In the genomic region with DNA sequence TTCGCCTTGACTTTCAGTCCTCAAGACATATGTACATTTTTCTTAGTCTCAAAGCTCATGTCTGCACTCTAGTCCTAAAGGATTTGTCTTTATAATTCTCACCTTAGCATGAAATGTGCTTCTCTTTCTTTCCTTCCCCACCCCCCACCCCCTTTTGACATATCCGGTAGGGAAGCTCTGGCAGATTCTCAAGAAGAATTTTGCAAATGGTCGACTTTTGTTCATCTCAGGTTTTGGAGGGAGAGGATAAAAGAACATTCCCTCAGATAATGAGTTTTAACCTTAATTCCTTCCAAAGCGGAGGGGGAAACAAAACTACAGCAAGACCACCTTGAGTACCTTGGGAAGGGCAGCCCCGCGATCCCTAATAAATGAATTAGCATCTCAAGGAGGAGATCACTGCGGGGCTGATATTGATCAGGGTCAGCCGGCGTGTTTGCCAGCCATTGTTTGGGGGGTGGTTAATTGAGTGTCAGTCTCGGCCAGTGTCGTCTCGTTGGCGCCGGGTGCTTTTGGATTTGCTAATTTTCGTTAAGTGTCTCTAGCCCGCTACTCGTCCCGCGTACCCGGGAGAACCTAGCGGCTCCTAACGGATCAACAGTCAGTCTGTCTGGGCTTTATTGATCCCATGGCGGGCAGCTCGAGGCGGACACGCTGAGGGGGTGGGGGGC, we compare ENCODE assay signal across 8 cellular contexts. TPM values are rescaled to one million over a fixed set of nuclear protein-coding genes. Genes with fewer than 3 reads are reported as not detected.
A peak's percentile ranks its signal among the peaks of the same experiment; 100 is the strongest.
DNase-seq lines count a peak whose midpoint lies in the region; ATAC-seq and TF ChIP-seq lines count a peak whose summit lies in the region.

No MANE protein-coding gene starts in this region.

- H3K4me1 ChIP-seq in mammary epithelial cell (ENCODE audit: insufficient read depth, low read length) (peaks cover 27% of the 10 kb centered on the region), left lung (peaks cover 9 to 39% of the 10 kb centered on the region in 2 donors), stomach smooth muscle (ENCODE audit: control insufficient read depth, insufficient read depth, low read length) (peaks cover 26% of the 10 kb centered on the region)

- H4K20me1 ChIP-seq in mammary epithelial cell (ENCODE audit: insufficient read depth, low read length): no peaks in the 10 kb centered on the region

- ATAC-seq in left lung (peak; percentile 1), GM19452 (IDR thresholded peaks at IDR 0.05; ENCODE audit: unreplicated experiment) (no peak)

- 43% methylated on average over 9 of the region's 26 CpGs for WGBS in mammary epithelial cell (ENCODE audit: low coverage, missing lambda C conversion rate)

- peak overlapping the region; percentile 65 for H2AFZ ChIP-seq in mammary epithelial cell (ENCODE audit: low read depth, low read length)

- H3K9me3 ChIP-seq in mammary epithelial cell (replicated peaks; ENCODE audit: insufficient read depth, low read length) (no peaks in the 10 kb centered on the region), left lung (no peaks in the 10 kb centered on the region), stomach smooth muscle (ENCODE audit: control insufficient read depth in 2 of 2, low read length in 2 of 2) (no peaks in the 10 kb centered on the region)

- dilution Hi-C loops in mammary epithelial cell (cut with HindIII; ENCODE audit: low sequenced_read_pairs): no loop called here

- H3K36me3 ChIP-seq in mammary epithelial cell (ENCODE audit: insufficient read depth, low read length) (no peaks in the 10 kb centered on the region), left lung (no peaks in the 10 kb centered on the region), stomach smooth muscle (ENCODE audit: control insufficient read depth in 2 of 2, insufficient read depth in 2 of 2, low read length in 2 of 2) (no peaks in the 10 kb centered on the region)

- H3K4me2 ChIP-seq in mammary epithelial cell (ENCODE audit: insufficient read depth, low read depth, low read length): peak overlapping the region; percentile 98

- in situ Hi-C loops in mammary epithelial cell (cut with MboI; ENCODE audit: low sequenced_read_pairs in 2 of 2): loop anchor here in 1 of 2 donors (5.0 kb wide), 1 partner anchor 316 kb away; no protein-coding TSS in a partner anchor

- intact Hi-C loops in mammary epithelial cell (cut with micrococcal nuclease) (loop anchor here (5.0 kb wide), 3 partner anchors 49 to 566 kb away; no protein-coding TSS in a partner anchor), left lung (cut with DNase I) (no loop called here)

- H3K9ac ChIP-seq in mammary epithelial cell (ENCODE audit: insufficient read depth, low read length): no peak overlapping the region
- peak overlapping the region in 1 of 2 donors; percentile 23 for H3K9ac ChIP-seq in stomach smooth muscle (ENCODE audit: low read length in 2 of 2)

- CTCF ChIA-PET in mammary epithelial cell (lab: Charles Lee; ENCODE audit: low non-redundant PET) (interaction anchor here (0.6 kb wide), 1 partner anchor 360 kb away, joined by 3 read pairs; no protein-coding TSS in a partner anchor), GM10248 (lab: Yijun Ruan, JAX) (interaction anchor here (0.6 to 0.9 kb wide), 2 partner anchors 37 to 453 kb away, joined by 3 read pairs; no protein-coding TSS in a partner anchor)

- POLR2A ChIA-PET in GM10248 (lab: Yijun Ruan, JAX): no interaction called here

- H3K79me2 ChIP-seq in mammary epithelial cell (ENCODE audit: insufficient read depth, low read length): peaks cover 12% of the 10 kb centered on the region

- H3K27ac ChIP-seq in mammary epithelial cell (ENCODE audit: insufficient read depth, low read depth, low read length) (no peak overlapping the region), left lung (no peak overlapping the region), stomach smooth muscle (ENCODE audit: low read length) (no peak overlapping the region)

- H3K4me3 ChIP-seq in GM12864 (ENCODE audit: low read depth, low read length): peak overlapping the region; percentile 39
- peak overlapping the region; percentile 35 to 42 (median 41) for H3K4me3 ChIP-seq in mammary epithelial cell (replicated peaks in 1 of 3; ENCODE audit: insufficient read depth in 1 of 3, low read depth in 2 of 3, low read length in 3 of 3)
- peak overlapping the region; percentile 42 to 72 for H3K4me3 ChIP-seq in left lung
- peak overlapping the region; percentile 59 to 72 for H3K4me3 ChIP-seq in stomach smooth muscle (ENCODE audit: low read length in 2 of 2)

- H3K27me3 ChIP-seq in mammary epithelial cell (ENCODE audit: insufficient read depth, low read length) (no peaks in the 10 kb centered on the region), left lung (peaks cover 15 to 87% of the 10 kb centered on the region in 2 donors), stomach smooth muscle (ENCODE audit: control insufficient read depth in 1 of 2, insufficient read depth in 2 of 2, low read length in 2 of 2) (peaks cover 6 to 14% of the 10 kb centered on the region in 2 donors)

- TF ChIP-seq CTCF in GM12864 (IDR thresholded peaks at IDR 0.05; ENCODE audit: low read depth, low read length, missing control alignments): no peak
- TF ChIP-seq CTCF in mammary epithelial cell (conservative IDR thresholded peaks at IDR 0.05 in 1 of 2, IDR thresholded peaks at IDR 0.05 in 1 of 2; ENCODE audit: extremely low read depth in 1 of 2, insufficient read depth in 1 of 2, low read depth in 1 of 2, low read length in 2 of 2): no peak
- TF ChIP-seq CTCF in left lung (IDR thresholded peaks at IDR 0.05): no peak
- TF ChIP-seq CTCF in GM10248 (IDR thresholded peaks at IDR 0.05; ENCODE audit: control extremely low read depth, extremely low read depth, low read depth, missing control alignments): no peak

- DNase-seq in GM12864 (ENCODE audit: low read depth): no peak
- peak; percentile 69 for DNase-seq in NCI-H69 (lab: John Stamatoyannopoulos, UW)
- no peak for DNase-seq in mammary epithelial cell
- DNase-seq in left lung: no peak
- DNase-seq in NOMO-1 treated with DMSO at 0.1 percent for 48 hours (lab: John Stamatoyannopoulos, UW; ENCODE audit: unreplicated experiment): no peak
- DNase-seq in GM10248 (ENCODE audit: extremely low spot score): no peak

- BruUV-seq in mammary epithelial cell (replicated peaks; lab: Mats Ljungman, UMichigan): no TSS peak

RNA-seq across cellular contexts. Expression of a gene that starts 0.9 kb away (rescaled TPM):
- total RNA-seq in mammary epithelial cell (1 to 10 TPM; 4.2 to 7.0 TPM), left lung (10 to 100 TPM in 1 of 2 donors, 1 to 10 TPM in 1; 7.5 to 24.7 TPM)
- polyA plus RNA-seq in mammary epithelial cell: 2.7 TPM
- not detected for polyA minus RNA-seq in mammary epithelial cell
